ENCODE assay signal across 11 cellular contexts in genomic region chr20:5770987-5771318, GRCh38. TPM values are rescaled to one million over a fixed set of nuclear protein-coding genes. Genes with fewer than 3 reads are reported as not detected.
DNase-seq lines count a peak whose midpoint lies in the region; ATAC-seq and TF ChIP-seq lines count a peak whose summit lies in the region.
"Had no signal": no experiment of that assay in that cellular context is flagged by ENCODE, and none has a peak within 500 bp of the region (broad histone marks: within the 10 kb centered on the region; RNA-seq: fewer than 3 reads in every experiment).

No MANE protein-coding gene starts in this region.

- ATAC-seq in GM18868 (IDR thresholded peaks at IDR 0.05; ENCODE audit: unreplicated experiment) (peak; percentile 88), GM23338 (no peak), left colon (no peak)
- no peak for ATAC-seq in naive thymus-derived CD4-positive, alpha-beta T cell

- peaks cover 4% of the 10 kb centered on the region; the same call in 2 of the 3 replicates for H3K4me1 Mint-ChIP-seq in GM23338
- H3K4me1 Mint-ChIP-seq in naive thymus-derived CD4-positive, alpha-beta T cell = peaks cover 10 to 53% (median 36%) of the 10 kb centered on the region in 7 donors

- H3K4me3 ChIP-seq in GM23338 (no peak overlapping the region), KMS-11 (IDR thresholded peaks at IDR 0.05; ENCODE audit: insufficient read depth, low read depth, low read length) (no peak overlapping the region)
- no peak overlapping the region for H3K4me3 ChIP-seq in naive thymus-derived CD4-positive, alpha-beta T cell (ENCODE audit: low read length)
- H3K4me3 ChIP-seq: MG63 had no signal

- H3K9me3 Mint-ChIP-seq in GM23338 = no peaks in the 10 kb centered on the region; the same call in 2 of the 3 replicates
- H3K9me3 Mint-ChIP-seq in naive thymus-derived CD4-positive, alpha-beta T cell = no peaks in the 10 kb centered on the region

- no peak overlapping the region for H3K27ac ChIP-seq in GM23338 (ENCODE audit: low read depth)
- H3K27ac ChIP-seq in KMS-11 = peak overlapping the region; percentile 9; the same call in 1 of the 2 replicates
- no peak overlapping the region for H3K27ac ChIP-seq in naive thymus-derived CD4-positive, alpha-beta T cell (ENCODE audit: low read depth, low read length)

- H3K27ac Mint-ChIP-seq in GM23338 = peak overlapping the region; percentile 8; the same call in 1 of the 2 replicates
- H3K27ac Mint-ChIP-seq in naive thymus-derived CD4-positive, alpha-beta T cell = peak overlapping the region in 6 of 9 donors; percentile 15 to 88 (median 45)

- H3F3A ChIP-seq in GM23338 (replicated peaks; ENCODE audit: low read depth) = no peaks in the 10 kb centered on the region

- DNase-seq in GM23338 (ENCODE audit: low spot score) = no peak
- no peak for DNase-seq in naive thymus-derived CD4-positive, alpha-beta T cell
- DNase-seq in stimulated activated naive CD4-positive, alpha-beta T cell treated with Interleukin-2 at 50 U/mL for 16 hours (lab: John Stamatoyannopoulos, UW) = no peak
- no peak for DNase-seq in left colon
- DNase-seq in medulla oblongata (ENCODE audit: extremely low spot score) = no peak
- DNase-seq: caudate nucleus, MG63, NCI-H226, RPMI8226 had no signal

- H2AFZ ChIP-seq in GM23338 = no peak overlapping the region
- no peak overlapping the region for H2AFZ ChIP-seq in KMS-11 (ENCODE audit: low read depth)

- H3K9me3 ChIP-seq in naive thymus-derived CD4-positive, alpha-beta T cell (ENCODE audit: control insufficient read depth in 2 of 3, low read length in 3 of 3) = no peaks in the 10 kb centered on the region
- H3K9me3 ChIP-seq: MG63 had no signal

- peaks cover 7% of the 10 kb centered on the region; the same call in 1 of the 2 replicates for H3K4me1 ChIP-seq in GM23338 (ENCODE audit: insufficient read depth)
- H3K4me1 ChIP-seq in KMS-11 (ENCODE audit: low read depth, poor library complexity, severe bottlenecking) = peaks cover 18% of the 10 kb centered on the region
- no peaks in the 10 kb centered on the region for H3K4me1 ChIP-seq in naive thymus-derived CD4-positive, alpha-beta T cell (ENCODE audit: control insufficient read depth in 2 of 2, insufficient read depth in 2 of 2, low read length in 2 of 2)

- H3K4me3 Mint-ChIP-seq in GM23338 = no peak overlapping the region
- peak overlapping the region in 1 of 10 donors; percentile 32 for H3K4me3 Mint-ChIP-seq in naive thymus-derived CD4-positive, alpha-beta T cell

- H3K36me3 Mint-ChIP-seq in GM23338 (ENCODE audit: low read depth) = peaks cover 6% of the 10 kb centered on the region; the same call in 1 of the 3 replicates
- peaks cover 5 to 56% (median 29%) of the 10 kb centered on the region in 5 donors for H3K36me3 Mint-ChIP-seq in naive thymus-derived CD4-positive, alpha-beta T cell

- H3K4me2 ChIP-seq in GM23338 = no peak overlapping the region
- H3K4me2 ChIP-seq in KMS-11 = 0 out of 2 replicates have a peak overlapping the region, but pooled peaks have one; percentile 17

- H4K20me1 ChIP-seq in GM23338 (replicated peaks; ENCODE audit: insufficient read depth) (no peaks in the 10 kb centered on the region), KMS-11 (ENCODE audit: insufficient read depth) (no peaks in the 10 kb centered on the region)

- TF ChIP-seq CTCF in GM23338 (conservative IDR thresholded peaks at IDR 0.05; ENCODE audit: low read depth in 2 of 2) (no peak), KMS-11 (conservative IDR thresholded peaks at IDR 0.05; ENCODE audit: low read depth, low read length) (no peak)

- H3K79me2 ChIP-seq in GM23338 (replicated peaks; ENCODE audit: insufficient read depth) = no peaks in the 10 kb centered on the region
- H3K79me2 ChIP-seq in KMS-11 (ENCODE audit: insufficient read depth, low read depth) = no peaks in the 10 kb centered on the region

- POLR2A ChIA-PET in naive thymus-derived CD4-positive, alpha-beta T cell (lab: Charles Lee) = interaction anchor here (0.8 kb wide), 1 partner anchor 107 kb away, joined by 3 read pairs; no protein-coding TSS in a partner anchor

- intact Hi-C loops in naive thymus-derived CD4-positive, alpha-beta T cell (cut with micrococcal nuclease) = no loop called here
- intact Hi-C loops in left colon (cut with DNase I, micrococcal nuclease) = no loop called here

- H3K9ac ChIP-seq in KMS-11 = no peak overlapping the region

- no peaks in the 10 kb centered on the region for H3K9me2 ChIP-seq in GM23338 (ENCODE audit: insufficient read depth)

- CTCF ChIA-PET in naive thymus-derived CD4-positive, alpha-beta T cell (lab: Charles Lee) = interaction anchor here (0.5 kb wide), 1 partner anchor 222 kb away, joined by 3 read pairs; no protein-coding TSS in a partner anchor

- no peaks in the 10 kb centered on the region for H3K27me3 Mint-ChIP-seq in GM23338 (ENCODE audit: insufficient read depth, low read depth, poor library complexity)
- H3K27me3 Mint-ChIP-seq in naive thymus-derived CD4-positive, alpha-beta T cell = no peaks in the 10 kb centered on the region

- no peaks in the 10 kb centered on the region for H3K27me3 ChIP-seq in GM23338 (ENCODE audit: insufficient read depth)
- H3K27me3 ChIP-seq in KMS-11 (ENCODE audit: insufficient read depth, low read depth) = no peaks in the 10 kb centered on the region
- no peaks in the 10 kb centered on the region for H3K27me3 ChIP-seq in naive thymus-derived CD4-positive, alpha-beta T cell (ENCODE audit: control insufficient read depth in 2 of 2, insufficient read depth in 2 of 2, low read length in 2 of 2)
- H3K27me3 ChIP-seq: MG63 had no signal

- no peaks in the 10 kb centered on the region for H3K36me3 ChIP-seq in GM23338 (ENCODE audit: insufficient read depth)
- no peaks in the 10 kb centered on the region for H3K36me3 ChIP-seq in KMS-11 (ENCODE audit: insufficient read depth)
- H3K36me3 ChIP-seq in naive thymus-derived CD4-positive, alpha-beta T cell (ENCODE audit: control insufficient read depth in 2 of 3, insufficient read depth in 3 of 3, low read length in 3 of 3) = peaks cover 7 to 35% (median 8%) of the 10 kb centered on the region in 3 experiments
- H3K36me3 ChIP-seq: MG63 had no signal

TF ChIP-seq in GM23338, 12 proteins besides CTCF, POLR2A, EP300 and RAD21 (continues in another document):
- TF ChIP-seq ZNF462 (CRISPR knock-in tag; IDR thresholded peaks at IDR 0.05) (no peak), STAT1 (IDR thresholded peaks at IDR 0.05; ENCODE audit: unreplicated experiment) (no peak)

RNA-seq across cellular contexts. Expression of gene SHLD1, which starts 20.8 kb away (rescaled TPM):
- 1.4 and 5.2 TPM in 2 replicates for total RNA-seq in GM23338 (2014; rRNA removed; shearing (Covaris generic))
- 15.0 and 15.1 TPM in 2 replicates for polyA plus RNA-seq in GM23338 (2016; fragmentation: Nextera tagmentation; extraction: Ambion mirVana)
- 10 to 100 TPM; 12.1 to 14.2 (median 13.2) TPM for total RNA-seq in naive thymus-derived CD4-positive, alpha-beta T cell
- 10 to 100 TPM; 17.7 to 20.7 TPM for polyA plus RNA-seq in naive thymus-derived CD4-positive, alpha-beta T cell
- 10 to 100 TPM in 1 of 2 donors, 1 to 10 TPM in 1; 8.1 to 10.5 TPM for total RNA-seq in left colon
